ENCODE assay signal across 39 cellular contexts in genomic region chr18:78546281-78546680, GRCh38.
"Had no signal": no experiment of that assay in that cellular context is flagged by ENCODE, and none has a peak within 500 bp of the region (broad histone marks: within the 10 kb centered on the region; RNA-seq: fewer than 3 reads in every experiment).

No MANE protein-coding gene starts in this region.

- H3K4me1 Mint-ChIP-seq: activated naive CD4-positive, alpha-beta T cell treated with anti-CD3 and anti-CD28 coated beads, Interleukin-2, amount 10 ng/mL, durations not matched to agents 7 days and 5 days; activated naive CD4-positive, alpha-beta T cell treated with anti-CD3 and anti-CD28 coated beads, Interleukin-2, amount 50 U/mL, for 24 hours; activated naive CD8-positive, alpha-beta T cell treated with anti-CD3 and anti-CD28 coated beads for 36 hours; activated naive CD8-positive, alpha-beta T cell treated with anti-CD3 and anti-CD28 coated beads, Interleukin-2, amount 10 ng/mL, durations not matched to agents 7 days and 5 days; activated naive CD8-positive, alpha-beta T cell treated with anti-CD3 and anti-CD28 coated beads, Interleukin-2, amount 50 U/mL, for 24 hours; activated T-helper 17 cell treated with anti-CD3 and anti-CD28 coated beads, Interleukin-2, amount 50 U/mL, for 72 hours; central memory CD8-positive, alpha-beta T cell had no signal

- H3K27ac Mint-ChIP-seq: activated naive CD4-positive, alpha-beta T cell treated with anti-CD3 and anti-CD28 coated beads for 36 hours; activated naive CD4-positive, alpha-beta T cell treated with anti-CD3 and anti-CD28 coated beads, Interleukin-2, amount 10 ng/mL, durations not matched to agents 7 days and 5 days; activated naive CD4-positive, alpha-beta T cell treated with anti-CD3 and anti-CD28 coated beads, Interleukin-2, amount 50 U/mL, for 24 hours; activated naive CD4-positive, alpha-beta T cell treated with anti-CD3 and anti-CD28 coated beads, Interleukin-2, amount 50 U/mL, for 72 hours; activated naive CD8-positive, alpha-beta T cell; activated naive CD8-positive, alpha-beta T cell treated with anti-CD3 and anti-CD28 coated beads for 36 hours; activated naive CD8-positive, alpha-beta T cell treated with anti-CD3 and anti-CD28 coated beads, Interleukin-2, amount 10 ng/mL, durations not matched to agents 7 days and 5 days; activated naive CD8-positive, alpha-beta T cell treated with anti-CD3 and anti-CD28 coated beads, Interleukin-2, amount 50 U/mL, for 24 hours; activated T-cell treated with anti-CD3 and anti-CD28 coated beads, Interleukin-2, amount 50 U/mL, for 24 hours; activated T-cell treated with anti-CD3 and anti-CD28 coated beads, Interleukin-2, amount 50 U/mL, for 72 hours; activated T-helper 1 cell treated with anti-CD3 and anti-CD28 coated beads, Interleukin-12 subunit alpha, Interleukin-12 subunit beta, Interleukin-2, Interleukin-4 antibody, amounts not matched to agents 30 ng/mL and 10 ng/mL and 1 ng/mL, durations not matched to agents 14 hours and 24 hours and 36 hours; activated T-helper 17 cell treated with anti-CD3 and anti-CD28 coated beads, Interleukin-2, amount 50 U/mL, for 72 hours; activated T-helper 2 cell treated with anti-CD3 and anti-CD28 coated beads, Interferon-gamma antibody, Interleukin-2, Interleukin-4, amounts not matched to agents 10 μg/mL and 5 μg/mL and 100 μg/mL, durations not matched to agents 14 hours and 24 hours and 36 hours; brain had no signal

- H3K27me3 ChIP-seq: adrenal gland, ascending aorta, body of pancreas, brain microvascular endothelial cell, cardiac muscle cell had no signal

- H3K36me3 Mint-ChIP-seq: activated naive CD4-positive, alpha-beta T cell treated with anti-CD3 and anti-CD28 coated beads, Interleukin-2, amount 10 ng/mL, durations not matched to agents 7 days and 5 days; activated naive CD4-positive, alpha-beta T cell treated with anti-CD3 and anti-CD28 coated beads, Interleukin-2, amount 50 U/mL, for 24 hours; activated naive CD4-positive, alpha-beta T cell treated with anti-CD3 and anti-CD28 coated beads, Interleukin-2, amount 50 U/mL, for 72 hours; activated naive CD8-positive, alpha-beta T cell; activated naive CD8-positive, alpha-beta T cell treated with anti-CD3 and anti-CD28 coated beads for 36 hours; brain had no signal

- DNase-seq: activated effector memory CD4-positive, alpha-beta T cell treated with anti-CD3 and anti-CD28 coated beads, Interleukin-2, amount 50 U/mL, for 16 hours; activated effector memory CD4-positive, alpha-beta T cell treated with Interleukin-2 at 50 U/mL for 16 hours; activated gamma-delta T cell; activated gamma-delta T cell treated with Interleukin-2 at 50 U/mL for 16 hours; activated naive CD4-positive, alpha-beta T cell; activated naive CD4-positive, alpha-beta T cell treated with anti-CD3 and anti-CD28 coated beads for 36 hours; activated naive CD4-positive, alpha-beta T cell treated with anti-CD3 and anti-CD28 coated beads, Interleukin-2, amount 10 ng/mL, durations not matched to agents 7 days and 5 days; activated naive CD4-positive, alpha-beta T cell treated with anti-CD3 and anti-CD28 coated beads, Interleukin-2, amount 50 U/mL, for 16 hours; activated naive CD4-positive, alpha-beta T cell treated with Interleukin-2 at 50 U/mL for 16 hours; activated naive CD8-positive, alpha-beta T cell treated with anti-CD3 and anti-CD28 coated beads for 36 hours; activated naive CD8-positive, alpha-beta T cell treated with anti-CD3 and anti-CD28 coated beads, Interleukin-2, amount 10 ng/mL, durations not matched to agents 7 days and 5 days; activated naive CD8-positive, alpha-beta T cell treated with anti-CD3 and anti-CD28 coated beads, Interleukin-2, amount 50 U/mL, for 24 hours; activated T-cell treated with anti-CD3 and anti-CD28 coated beads for 4 hours; activated T-cell treated with anti-CD3 and anti-CD28 coated beads, Interleukin-2, amount 50 U/mL, for 1 hour; activated T-cell treated with anti-CD3 and anti-CD28 coated beads, Interleukin-2, amount 50 U/mL, for 24 hours; activated T-cell treated with anti-CD3 and anti-CD28 coated beads, Interleukin-2, amount 50 U/mL, for 4 hours; activated T-cell treated with anti-CD3 and anti-CD28 coated beads, Interleukin-2, amount 50 U/mL, for 48 hours; activated T-cell treated with anti-CD3 and anti-CD28 coated beads, Interleukin-2, amount 50 U/mL, for 72 hours; adrenal gland; amniotic stem cell; amygdala; anterior cingulate cortex; aorta; body of pancreas; brain microvascular endothelial cell; caudate nucleus; central memory CD4-positive, alpha-beta T cell; cerebellar nuclear complex had no signal

- H3K36me3 ChIP-seq: adrenal gland, ascending aorta, brain microvascular endothelial cell, breast epithelium, cardiac muscle cell had no signal

- H3K4me3 Mint-ChIP-seq: activated naive CD4-positive, alpha-beta T cell treated with anti-CD3 and anti-CD28 coated beads for 36 hours; activated naive CD4-positive, alpha-beta T cell treated with anti-CD3 and anti-CD28 coated beads, Interleukin-2, amount 10 ng/mL, durations not matched to agents 7 days and 5 days; activated naive CD4-positive, alpha-beta T cell treated with anti-CD3 and anti-CD28 coated beads, Interleukin-2, amount 50 U/mL, for 24 hours; activated naive CD8-positive, alpha-beta T cell; activated naive CD8-positive, alpha-beta T cell treated with anti-CD3 and anti-CD28 coated beads for 36 hours; activated naive CD8-positive, alpha-beta T cell treated with anti-CD3 and anti-CD28 coated beads, Interleukin-2, amount 10 ng/mL, durations not matched to agents 7 days and 5 days; activated naive CD8-positive, alpha-beta T cell treated with anti-CD3 and anti-CD28 coated beads, Interleukin-2, amount 50 U/mL, for 24 hours; activated T-cell treated with anti-CD3 and anti-CD28 coated beads, Interleukin-2, amount 50 U/mL, for 24 hours; activated T-cell treated with anti-CD3 and anti-CD28 coated beads, Interleukin-2, amount 50 U/mL, for 4 hours; activated T-cell treated with anti-CD3 and anti-CD28 coated beads, Interleukin-2, amount 50 U/mL, for 72 hours; activated T-helper 1 cell treated with anti-CD3 and anti-CD28 coated beads, Interleukin-12 subunit alpha, Interleukin-12 subunit beta, Interleukin-2, Interleukin-4 antibody, amounts not matched to agents 30 ng/mL and 10 ng/mL and 1 ng/mL, durations not matched to agents 14 hours and 24 hours and 36 hours; activated T-helper 17 cell treated with anti-CD3 and anti-CD28 coated beads, Interleukin-2, amount 50 U/mL, for 72 hours; brain; central memory CD8-positive, alpha-beta T cell had no signal

- H3K4me3 ChIP-seq: adrenal gland, ascending aorta, body of pancreas, breast epithelium, cardiac muscle cell had no signal

- ATAC-seq: activated naive CD4-positive, alpha-beta T cell treated with anti-CD3 and anti-CD28 coated beads, Interleukin-2, amount 50 U/mL, for 72 hours; activated naive CD8-positive, alpha-beta T cell treated with anti-CD3 and anti-CD28 coated beads, Interleukin-2, amount 50 U/mL, for 24 hours; activated T-cell treated with anti-CD3 and anti-CD28 coated beads, Interleukin-2, amount 50 U/mL, for 4 hours; activated T-cell treated with anti-CD3 and anti-CD28 coated beads, Interleukin-2, amount 50 U/mL, for 72 hours; activated T-helper 17 cell treated with anti-CD3 and anti-CD28 coated beads, Interleukin-2, amount 50 U/mL, for 72 hours; body of pancreas had no signal

- H3K27ac ChIP-seq: adrenal gland, ascending aorta, body of pancreas, brain microvascular endothelial cell, breast epithelium, cardiac muscle cell had no signal

- H3K27me3 Mint-ChIP-seq: activated naive CD4-positive, alpha-beta T cell treated with anti-CD3 and anti-CD28 coated beads, Interleukin-2, amount 10 ng/mL, durations not matched to agents 7 days and 5 days; activated naive CD4-positive, alpha-beta T cell treated with anti-CD3 and anti-CD28 coated beads, Interleukin-2, amount 50 U/mL, for 24 hours; activated naive CD8-positive, alpha-beta T cell treated with anti-CD3 and anti-CD28 coated beads, Interleukin-2, amount 10 ng/mL, durations not matched to agents 7 days and 5 days; brain had no signal

- H3K9me3 ChIP-seq: adrenal gland, ascending aorta, body of pancreas, breast epithelium had no signal

- H3K4me1 ChIP-seq: adrenal gland, ascending aorta, breast epithelium had no signal

- H3K9me3 Mint-ChIP-seq: activated naive CD4-positive, alpha-beta T cell treated with anti-CD3 and anti-CD28 coated beads, Interleukin-2, amount 50 U/mL, for 24 hours had no signal
